Comparison of ENCODE assay signal across 6 cellular contexts in genomic region chr11:67392182-67392715, GRCh38. TPM values are rescaled to one million over a fixed set of nuclear protein-coding genes. Genes with fewer than 3 reads are reported as not detected.
A peak's percentile ranks its signal among the peaks of the same experiment; 100 is the strongest.
DNase-seq lines count a peak whose midpoint lies in the region; ATAC-seq and TF ChIP-seq lines count a peak whose summit lies in the region.

No MANE protein-coding gene starts in this region.

- BruUV-seq in A673 (replicated peaks; lab: Mats Ljungman, UMichigan) = TSS peak; percentile 62

- POLR2A ChIA-PET in A673 (lab: Charles Lee; ENCODE audit: low non-redundant PET) = interaction anchor here (1.2 kb wide), 1 partner anchor 9 kb away, joined by 3 read pairs; the partner anchor contains the start of gene PPP1CA

- H3K4me3 ChIP-seq in A673 (ENCODE audit: low read depth, low read length, poor library complexity, severe bottlenecking) = peak overlapping the region; percentile 77
- H3K4me3 ChIP-seq in stomach smooth muscle (ENCODE audit: low read length in 2 of 2) = peak overlapping the region; percentile 94 to 98

- TF ChIP-seq CTCF in A673 (conservative IDR thresholded peaks at IDR 0.05; ENCODE audit: low read depth, low read length) = no peak

- no peaks in the 10 kb centered on the region for H3K9me3 ChIP-seq in A673 (ENCODE audit: low read depth, low read length, poor library complexity, severe bottlenecking)
- H3K9me3 ChIP-seq in stomach smooth muscle (ENCODE audit: control insufficient read depth in 2 of 2, low read length in 2 of 2) = no peaks in the 10 kb centered on the region

- H3K27ac ChIP-seq in A673 (ENCODE audit: low read depth, low read length, poor library complexity, severe bottlenecking) (peak overlapping the region; percentile 89), stomach smooth muscle (ENCODE audit: low read length) (peak overlapping the region; percentile 71)

- intact Hi-C loops in A673 (cut with micrococcal nuclease; ENCODE audit: unreplicated experiment) = loop anchor here (5.0 kb wide), 1 partner anchor 115 kb away; the partner anchor contains the start of genes CDK2AP2 and PITPNM1

- peak overlapping the region; percentile 73 to 88 for H3K9ac ChIP-seq in stomach smooth muscle (ENCODE audit: low read length in 2 of 2)

- H3K4me1 ChIP-seq in A673 (ENCODE audit: insufficient read depth, low read length, poor library complexity, severe bottlenecking) (peaks cover 15% of the 10 kb centered on the region), stomach smooth muscle (ENCODE audit: control insufficient read depth, insufficient read depth, low read length) (peaks cover 16% of the 10 kb centered on the region)

- ATAC-seq in HG03442 (IDR thresholded peaks at IDR 0.05; ENCODE audit: unreplicated experiment) = peak; percentile 22
- ATAC-seq in esophagus mucosa = peak; percentile 2

- H3K36me3 ChIP-seq in A673 (ENCODE audit: insufficient read depth, low read length, poor library complexity, severe bottlenecking) (peaks cover 30% of the 10 kb centered on the region), stomach smooth muscle (ENCODE audit: control insufficient read depth in 2 of 2, insufficient read depth in 2 of 2, low read length in 2 of 2) (peaks cover 0 to under 1% of the 10 kb centered on the region in 2 donors)

- H3K27me3 ChIP-seq in A673 (replicated peaks; ENCODE audit: insufficient read depth, low read depth, low read length, poor library complexity) (no peaks in the 10 kb centered on the region), stomach smooth muscle (ENCODE audit: control insufficient read depth in 1 of 2, insufficient read depth in 2 of 2, low read length in 2 of 2) (no peaks in the 10 kb centered on the region)

- DNase-seq in A673 (ENCODE audit: low spot score) = no peak
- no peak for DNase-seq in NCI-H2227 (lab: John Stamatoyannopoulos, UW; ENCODE audit: unreplicated experiment)
- DNase-seq in NCI-H82 treated with DMSO at 0.1 percent for 48 hours (lab: John Stamatoyannopoulos, UW; ENCODE audit: unreplicated experiment) = no peak

- CTCF ChIA-PET in A673 (lab: Charles Lee) = interaction anchor here (0.8 to 2.7 kb wide), 4 partner anchors 9 to 43 kb away, joined by 4 to 10 read pairs (median 6); partner anchors contain the start of gene PPP1CA

RNA-seq across cellular contexts. Expression of gene RAD9A, which starts 0.5 kb away (rescaled TPM):
- total RNA-seq in A673 (2021) (43.0 and 55.0 TPM in 2 replicates), esophagus mucosa (15.3 TPM)

RNA-seq across cellular contexts. Expression of gene PPP1CA, which starts 9.4 kb away (rescaled TPM):
- 239 TPM in 2 replicates for total RNA-seq in A673 (2021)
- 188 TPM for total RNA-seq in esophagus mucosa

RNA-seq across cellular contexts. Expression of gene TBC1D10C, which starts 11.6 kb away (rescaled TPM):
- total RNA-seq in A673 (2021) (not detected in 2 replicates), esophagus mucosa (1.5 TPM)

RNA-seq across cellular contexts. Expression of gene CLCF1, which starts 18.9 kb away (rescaled TPM):
- total RNA-seq in A673 (2021) = 0.69 and 0.87 TPM in 2 replicates
- 1.6 TPM for total RNA-seq in esophagus mucosa

RNA-seq across cellular contexts. Expression of gene CARNS1, which starts 23.2 kb away (rescaled TPM):
- 0.13 and 0.28 TPM in 2 replicates for total RNA-seq in A673 (2021)
- 0.20 TPM for total RNA-seq in esophagus mucosa
